ENCODE assay signal across 8 cellular contexts in the genomic region with DNA sequence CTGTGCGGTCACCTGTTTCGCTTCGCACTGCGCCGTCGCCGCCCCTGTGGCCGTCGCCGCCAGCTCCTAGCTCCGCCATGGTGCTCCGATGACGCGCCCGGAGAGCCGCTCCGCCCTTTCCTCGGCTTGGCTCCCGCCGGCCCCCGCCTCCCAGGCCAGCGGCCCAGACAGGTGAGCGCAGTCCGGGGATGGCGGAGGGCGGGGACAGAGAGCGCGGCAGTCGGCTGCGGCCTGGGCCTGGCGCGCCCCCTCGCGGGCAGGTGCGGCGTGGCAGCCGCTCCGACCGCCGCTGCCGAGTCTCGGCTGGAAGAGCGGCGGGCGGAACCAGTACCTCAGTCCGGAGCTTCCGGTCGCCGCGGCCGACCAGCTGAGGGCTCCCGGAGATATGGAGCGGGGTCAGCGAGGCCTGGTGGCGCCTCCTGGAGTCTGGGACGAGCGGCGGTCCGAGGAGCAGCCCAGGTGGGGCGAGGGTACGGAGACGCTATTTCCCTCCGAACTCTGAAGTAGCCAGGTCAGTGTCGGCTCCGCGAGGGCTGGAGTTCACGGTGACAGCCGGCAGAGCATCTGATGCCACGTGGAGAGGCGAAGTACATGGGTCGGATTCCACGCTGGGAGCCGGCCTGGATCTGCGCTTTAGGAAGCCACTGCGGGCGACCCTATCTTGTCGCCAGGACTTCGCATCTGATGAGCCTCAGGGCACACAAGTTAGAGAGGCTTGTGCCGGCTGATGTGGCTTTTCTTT. TPM values are rescaled to one million over a fixed set of nuclear protein-coding genes. Genes with fewer than 3 reads are reported as not detected.
DNase-seq lines count a peak whose midpoint lies in the region; ATAC-seq and TF ChIP-seq lines count a peak whose summit lies in the region.

A gene (minus strand): TSS at position 93 of the 742 bp plus-strand sequence. CDS start 14 bp downstream, at position 79.

- H3K27me3 ChIP-seq in BLaER1 treated with 17β-estradiol and CSF1 and Interleukin-3, amounts not matched to agents 10 nM and 100 nM = peaks cover 52 to 63% (median 56%) of the 10 kb centered on the region in 11 experiments
- no peaks in the 10 kb centered on the region for H3K27me3 ChIP-seq in thyroid gland

- peaks cover 0 to 9% (median 0%) of the 10 kb centered on the region in 11 experiments; a peak in 1 of 22 replicates for H3K9me3 ChIP-seq in BLaER1 treated with 17β-estradiol and CSF1 and Interleukin-3, amounts not matched to agents 10 nM and 100 nM (replicated peaks in 1 of 11)
- H3K9me3 ChIP-seq in thyroid gland = no peaks in the 10 kb centered on the region

- 1 to 2% methylated on average over 35 to 36 of the region's 79 CpGs for WGBS in thyroid gland, 2 donors

- H3K27ac ChIP-seq in BLaER1 treated with 17β-estradiol and CSF1 and Interleukin-3, amounts not matched to agents 10 nM and 100 nM = peak within 1 kb of the TSS in 2 of 11 experiments; percentile 40 to 42; a peak in 4 of 22 replicates
- peak within 1 kb of the TSS; percentile 78 to 85 (median 83) for H3K27ac ChIP-seq in thyroid gland

- H4K20me1 ChIP-seq in BLaER1 treated with 17β-estradiol and CSF1 and Interleukin-3, amounts not matched to agents 10 nM and 100 nM = peaks cover 0 to 28% (median 12%) of the 10 kb centered on the region in 11 experiments; a peak in 13 of 22 replicates

- intact Hi-C loops in thyroid gland (cut with DNase I) = no loop called here

- H3K4me1 ChIP-seq in BLaER1 treated with 17β-estradiol and CSF1 and Interleukin-3, amounts not matched to agents 10 nM and 100 nM = peaks cover 12 to 22% (median 17%) of the 10 kb centered on the region in 10 experiments
- peaks cover 0 to 13% of the 10 kb centered on the region in 2 donors for H3K4me1 ChIP-seq in thyroid gland

- H3K36me3 ChIP-seq in BLaER1 treated with 17β-estradiol and CSF1 and Interleukin-3, amounts not matched to agents 10 nM and 100 nM = peaks cover 0 to 25% (median 0%) of the 10 kb centered on the region in 11 experiments; a peak in 6 of 22 replicates
- H3K36me3 ChIP-seq in thyroid gland = no peaks in the 10 kb centered on the region

- DNase-seq in RKO (ENCODE audit: low spot score) (peak; percentile 52), germinal center (ENCODE audit: low spot score) (peak; percentile 73), nucleus accumbens (lab: John Stamatoyannopoulos, UW) (peak in 42 of 56 donors; percentile 6 to 71 (median 36)), thyroid gland (peak; percentile 94 to 95)
- peak; percentile 89 for DNase-seq in activated effector memory CD4-positive, alpha-beta T cell treated with anti-CD3 and anti-CD28 coated beads, Interleukin-2, amount 50 U/mL, for 16 hours

- peak within 1 kb of the TSS; percentile 63 to 75 (median 68) for H3K4me3 ChIP-seq in BLaER1 treated with 17β-estradiol and CSF1 and Interleukin-3, amounts not matched to agents 10 nM and 100 nM
- H3K4me3 ChIP-seq in thyroid gland (replicated peaks in 1 of 3) = peak within 1 kb of the TSS; percentile 74 to 90 (median 81)

- TF ChIP-seq CTCF in thyroid gland (IDR thresholded peaks at IDR 0.05) = peak; percentile 44 to 100 (median 98)

- TF ChIP-seq POLR2A in thyroid gland (IDR thresholded peaks at IDR 0.05) = peak; percentile 55 to 92

- peak within 1 kb of the TSS; percentile 90 to 99 (median 97) for H3K4me2 ChIP-seq in BLaER1 treated with 17β-estradiol and CSF1 and Interleukin-3, amounts not matched to agents 10 nM and 100 nM

- ATAC-seq in GM19372 (IDR thresholded peaks at IDR 0.05; ENCODE audit: low read depth, unreplicated experiment) = peak; percentile 81
- ATAC-seq in HG03520 (IDR thresholded peaks at IDR 0.05; ENCODE audit: unreplicated experiment) = peak; percentile 75

- H3K9ac ChIP-seq in BLaER1 treated with 17β-estradiol and CSF1 and Interleukin-3, amounts not matched to agents 10 nM and 100 nM = peak within 1 kb of the TSS; percentile 8 to 78 (median 44); a peak in 17 of 22 replicates

RNA-seq across cellular contexts. Expression of the gene that starts here (rescaled TPM):
- 10 to 100 TPM; 24.5 to 46.0 (median 36.0) TPM for total RNA-seq in thyroid gland

Comparison
In these comparisons a context has a peak if more than half of its experiments do, and no peak if none do; other contexts are left out.
1. DNase-seq: peak in every context shown above with its lines; median percentile 94 in thyroid gland; 89 in activated effector memory CD4-positive, alpha-beta T cell treated with anti-CD3 and anti-CD28 coated beads, Interleukin-2, amount 50 U/mL, for 16 hours; 73 in germinal center; 52 in RKO; 36 in nucleus accumbens.